9 cellular contexts compared by ENCODE assay signal in the genomic region with DNA sequence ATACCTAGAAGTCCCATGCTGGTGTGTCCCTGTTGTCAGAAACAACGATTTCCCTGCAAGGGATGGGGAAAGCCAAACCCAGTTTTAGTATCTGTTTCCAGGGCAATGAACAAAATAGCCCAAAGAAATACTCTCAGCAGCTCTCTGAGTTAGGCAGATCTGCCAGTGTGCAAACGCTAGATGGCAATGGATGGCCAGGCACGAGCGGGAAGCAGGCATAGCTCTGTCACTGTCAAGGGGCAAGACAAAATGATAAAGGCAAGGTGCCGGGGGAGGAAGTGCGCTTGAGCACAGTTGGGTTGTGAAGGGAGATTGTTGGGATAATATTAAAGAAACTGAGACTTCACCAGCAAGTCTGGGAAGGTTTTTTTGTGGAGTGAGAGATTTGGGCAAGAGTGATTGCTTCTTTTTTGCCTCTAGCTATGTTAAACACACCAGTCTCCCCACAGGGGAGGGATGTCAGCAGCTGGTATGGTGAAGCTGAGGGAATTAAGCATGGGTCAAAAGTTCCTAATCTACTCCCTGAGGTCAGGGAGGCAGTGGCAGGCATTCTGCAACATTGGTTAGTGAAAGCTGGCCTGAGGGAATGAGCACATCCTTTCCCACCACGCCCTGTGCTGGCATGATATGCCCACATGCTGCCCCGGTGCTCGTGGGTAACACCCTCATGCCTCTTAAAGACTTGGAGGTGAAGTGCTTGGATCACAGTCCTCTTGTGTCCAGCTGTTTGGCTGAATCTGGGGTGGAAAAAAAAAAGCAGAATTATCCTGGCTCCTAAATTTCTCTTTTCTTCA.
A peak's percentile ranks its signal among the peaks of the same experiment; 100 is the strongest.
DNase-seq lines count a peak whose midpoint lies in the region; ATAC-seq, FAIRE-seq and TF ChIP-seq lines count a peak whose summit lies in the region.
"Had no signal": no experiment of that assay in that cellular context is flagged by ENCODE, and none has a peak within 500 bp of the region (broad histone marks: within the 10 kb centered on the region; RNA-seq: fewer than 3 reads in every experiment).

No MANE protein-coding gene starts in this region.

- H3K4me2 ChIP-seq in K562 (ENCODE audit: insufficient read depth, low read length) (peak overlapping the region; percentile 67), smooth muscle cell (no peak overlapping the region)

- TF ChIP-seq CTCF in LNCaP clone FGC (IDR thresholded peaks at IDR 0.05; ENCODE audit: control insufficient read depth, extremely low read depth, insufficient read depth): peak; percentile 72
- TF ChIP-seq CTCF in K562 (IDR thresholded peaks at IDR 0.05 in 2 of 3, conservative IDR thresholded peaks at IDR 0.05 in 1 of 3; ENCODE audit: insufficient read depth in 2 of 3, low read depth in 1 of 3, low read length in 3 of 3): peak; percentile 69 to 86 (median 75)
- TF ChIP-seq CTCF in nephron progenitor cell (IDR thresholded peaks at IDR 0.05): no peak
- no peak for TF ChIP-seq CTCF in smooth muscle cell (IDR thresholded peaks at IDR 0.05; ENCODE audit: borderline replicate concordance, insufficient read depth, poor library complexity, severe bottlenecking)
- no peak for TF ChIP-seq CTCF in gastrocnemius medialis (IDR thresholded peaks at IDR 0.05 in 4 of 5, conservative IDR thresholded peaks at IDR 0.05 in 1 of 5)

- peaks cover 29 to 57% of the 10 kb centered on the region in 2 experiments for H3K4me1 ChIP-seq in K562 (replicated peaks in 1 of 2; ENCODE audit: control insufficient read depth in 2 of 2, insufficient read depth in 2 of 2, low read length in 2 of 2)
- no peaks in the 10 kb centered on the region for H3K4me1 ChIP-seq in smooth muscle cell (ENCODE audit: low read depth)
- H3K4me1 ChIP-seq in gastrocnemius medialis: no peaks in the 10 kb centered on the region

- H3K36me3 ChIP-seq in K562 (ENCODE audit: control insufficient read depth, insufficient read depth, low read length) (no peaks in the 10 kb centered on the region), smooth muscle cell (ENCODE audit: low read depth) (no peaks in the 10 kb centered on the region), gastrocnemius medialis (no peaks in the 10 kb centered on the region)

- H3K79me2 ChIP-seq in K562 (ENCODE audit: control insufficient read depth, insufficient read depth, low read length) (no peaks in the 10 kb centered on the region), smooth muscle cell (ENCODE audit: low read depth) (no peaks in the 10 kb centered on the region)

- no peak overlapping the region for H3K4me3 Mint-ChIP-seq in nephron progenitor cell

- no peak for TF ChIP-seq EP300 in K562 (IDR thresholded peaks at IDR 0.05; ENCODE audit: low read length)

- peaks cover 41% of the 10 kb centered on the region for H3K4me1 Mint-ChIP-seq in nephron progenitor cell

- POLR2A ChIA-PET in K562 (lab: Yijun Ruan, JAX): interaction anchor here (0.7 to 3.9 kb wide), 10 partner anchors 9 to 96 kb away, joined by 3 to 26 read pairs (median 8); no protein-coding TSS in a partner anchor

- no peaks in the 10 kb centered on the region for H3F3A ChIP-seq in smooth muscle cell (ENCODE audit: low read depth)

- H4K20me1 ChIP-seq in K562 (replicated peaks; ENCODE audit: control insufficient read depth, insufficient read depth, low read length) (no peaks in the 10 kb centered on the region), smooth muscle cell (ENCODE audit: low read depth) (no peaks in the 10 kb centered on the region)

- no TSS peak for BruUV-seq in K562 (replicated peaks; lab: Mats Ljungman, UMichigan)

- in situ Hi-C loops in K562 (cut with MboI) (no loop called here), gastrocnemius medialis (cut with MboI; ENCODE audit: low sequenced_read_pairs in 4 of 4) (no loop called here)

- H3K9me1 ChIP-seq in K562 (ENCODE audit: control insufficient read depth, insufficient read depth, low read length): peaks cover 3% of the 10 kb centered on the region

- H3K4me3 ChIP-seq in LNCaP clone FGC (ENCODE audit: low read depth, low read length) (no peak overlapping the region), K562 (no peak overlapping the region), smooth muscle cell (no peak overlapping the region), gastrocnemius medialis (no peak overlapping the region)

- H3K27me3 ChIP-seq in K562 (ENCODE audit: control insufficient read depth in 2 of 2, insufficient read depth in 2 of 2, low read length in 2 of 2): no peaks in the 10 kb centered on the region
- H3K27me3 ChIP-seq in smooth muscle cell (ENCODE audit: low read depth): no peaks in the 10 kb centered on the region
- H3K27me3 ChIP-seq in gastrocnemius medialis: no peaks in the 10 kb centered on the region

- H3K36me3 Mint-ChIP-seq in nephron progenitor cell (ENCODE audit: low read depth): no peaks in the 10 kb centered on the region

- CTCF ChIA-PET in K562 (lab: Yijun Ruan, JAX; ENCODE audit: low intra/inter-chr PET ratio): no interaction called here

- no peaks in the 10 kb centered on the region for H3K27me3 Mint-ChIP-seq in nephron progenitor cell (ENCODE audit: low read depth, poor library complexity)

- peak overlapping the region; percentile 72 for H2AFZ ChIP-seq in K562 (ENCODE audit: low read depth, low read length)
- H2AFZ ChIP-seq in smooth muscle cell (ENCODE audit: low read depth): no peak overlapping the region

- TF ChIP-seq POLR2A in K562 (conservative IDR thresholded peaks at IDR 0.05) (no peak), gastrocnemius medialis (IDR thresholded peaks at IDR 0.05) (no peak)

- ATAC-seq in GM21515 (IDR thresholded peaks at IDR 0.05; ENCODE audit: unreplicated experiment): peak; percentile 68
- ATAC-seq in K562: peak; percentile 70
- no peak for ATAC-seq in HG02970 (IDR thresholded peaks at IDR 0.05; ENCODE audit: low FRiP score, unreplicated experiment)
- no peak for ATAC-seq in gastrocnemius medialis

- WGBS in K562 (ENCODE audit: insufficient coverage, low coverage, missing lambda C conversion rate): 27% methylated on average over 9 of the region's 9 CpGs
- WGBS in smooth muscle cell (ENCODE audit: low lambda C conversion rate): 74% methylated on average over 9 of the region's 9 CpGs

- no peak overlapping the region for H3K27ac ChIP-seq in K562 (ENCODE audit: extremely low read depth, low read depth, low read length)
- no peak overlapping the region for H3K27ac ChIP-seq in smooth muscle cell (ENCODE audit: low read depth)
- H3K27ac ChIP-seq in gastrocnemius medialis: no peak overlapping the region

- peak overlapping the region; percentile 37 for H3K27ac Mint-ChIP-seq in nephron progenitor cell

- DNase-seq in Daoy (ENCODE audit: low read depth): peak; percentile 5
- DNase-seq in LNCaP clone FGC (ENCODE audit: low read depth): no peak
- DNase-seq in K562 (ENCODE audit: extremely low read depth in 1 of 4, low spot score in 3 of 4): peak in 2 of 4 experiments; percentile 71 to 83
- DNase-seq in nephron progenitor cell: peak; percentile 26
- no peak for DNase-seq in smooth muscle cell (lab: John Stamatoyannopoulos, UW; ENCODE audit: unreplicated experiment)
- DNase-seq in gastrocnemius medialis: no peak

- TF ChIP-seq RAD21 in K562 (CRISPR knock-in tag; conservative IDR thresholded peaks at IDR 0.05 in 1 of 2, IDR thresholded peaks at IDR 0.05 in 1 of 2): peak; percentile 85 to 87

- H3K9me3 ChIP-seq in K562 (replicated peaks; ENCODE audit: control insufficient read depth, insufficient read depth, low read depth, low read length) (peaks cover 3% of the 10 kb centered on the region; the same call in 1 of the 2 replicates), smooth muscle cell (replicated peaks; ENCODE audit: low read depth) (no peaks in the 10 kb centered on the region), gastrocnemius medialis (no peaks in the 10 kb centered on the region)

- no peaks in the 10 kb centered on the region for H3K9me3 Mint-ChIP-seq in nephron progenitor cell

- H3K9ac ChIP-seq in K562 (ENCODE audit: insufficient read depth in 1 of 2, low read depth in 2 of 2, low read length in 2 of 2) (peak overlapping the region in 1 of 2 experiments; percentile 32; a peak in 1 of 4 replicates), smooth muscle cell (ENCODE audit: low read depth) (no peak overlapping the region)

- intact Hi-C loops in K562 (cut with micrococcal nuclease): loop anchor here (1.0 kb wide), 3 partner anchors 32 to 99 kb away; no protein-coding TSS in a partner anchor
- intact Hi-C loops in gastrocnemius medialis (cut with DNase I; ENCODE audit: low total_unique reads): no loop called here

- peak; percentile 60 for FAIRE-seq in K562 (lab: Jason Lieb, UNC)
- FAIRE-seq: colon had no signal

TF ChIP-seq in K562, 482 proteins besides CTCF, POLR2A, EP300 and RAD21 (continues in another document):
- TF ChIP-seq CREM (IDR thresholded peaks at IDR 0.05; ENCODE audit: low read depth) (0 out of 2 replicates have a peak, but pooled peaks have one; percentile 14), ZKSCAN1 (IDR thresholded peaks at IDR 0.05; ENCODE audit: low read depth, low read length) (peak; percentile 37; the same call in 1 of the 2 replicates), STAT5A (IDR thresholded peaks at IDR 0.05; ENCODE audit: borderline replicate concordance, low read length) (no peak), MIER1 (IDR thresholded peaks at IDR 0.05; ENCODE audit: low read depth) (no peak), TAF7 (tag; IDR thresholded peaks at IDR 0.05) (no peak), ARID1B (IDR thresholded peaks at IDR 0.05) (peak; percentile 33; the same call in 1 of the 2 replicates), XRCC5 (IDR thresholded peaks at IDR 0.05; ENCODE audit: low read depth, low read length) (0 out of 2 replicates have a peak, but pooled peaks have one; percentile 60)
- TF ChIP-seq, protein P1, sequence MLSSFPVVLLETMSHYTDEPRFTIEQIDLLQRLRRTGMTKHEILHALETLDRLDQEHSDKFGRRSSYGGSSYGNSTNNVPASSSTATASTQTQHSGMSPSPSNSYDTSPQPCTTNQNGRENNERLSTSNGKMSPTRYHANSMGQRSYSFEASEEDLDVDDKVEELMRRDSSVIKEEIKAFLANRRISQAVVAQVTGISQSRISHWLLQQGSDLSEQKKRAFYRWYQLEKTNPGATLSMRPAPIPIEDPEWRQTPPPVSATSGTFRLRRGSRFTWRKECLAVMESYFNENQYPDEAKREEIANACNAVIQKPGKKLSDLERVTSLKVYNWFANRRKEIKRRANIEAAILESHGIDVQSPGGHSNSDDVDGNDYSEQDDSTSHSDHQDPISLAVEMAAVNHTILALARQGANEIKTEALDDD (IDR thresholded peaks at IDR 0.05): peak; percentile 43; the same call in 1 of the 2 replicates
- TF ChIP-seq, protein P2, sequence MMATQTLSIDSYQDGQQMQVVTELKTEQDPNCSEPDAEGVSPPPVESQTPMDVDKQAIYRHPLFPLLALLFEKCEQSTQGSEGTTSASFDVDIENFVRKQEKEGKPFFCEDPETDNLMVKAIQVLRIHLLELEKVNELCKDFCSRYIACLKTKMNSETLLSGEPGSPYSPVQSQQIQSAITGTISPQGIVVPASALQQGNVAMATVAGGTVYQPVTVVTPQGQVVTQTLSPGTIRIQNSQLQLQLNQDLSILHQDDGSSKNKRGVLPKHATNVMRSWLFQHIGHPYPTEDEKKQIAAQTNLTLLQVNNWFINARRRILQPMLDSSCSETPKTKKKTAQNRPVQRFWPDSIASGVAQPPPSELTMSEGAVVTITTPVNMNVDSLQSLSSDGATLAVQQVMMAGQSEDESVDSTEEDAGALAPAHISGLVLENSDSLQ (IDR thresholded peaks at IDR 0.05): peak; percentile 84

Comparison
In these comparisons a context has a peak if more than half of its experiments do, and no peak if none do; other contexts are left out.
1. DNase-seq: peak in Daoy (single experiment) and nephron progenitor cell (single experiment); none in LNCaP clone FGC (single experiment), smooth muscle cell (single experiment) and gastrocnemius medialis (0 of 2).
2. ATAC-seq: peak in GM21515 (single experiment) and K562 (single experiment); none in HG02970 (single experiment) and gastrocnemius medialis (0 of 2).
3. CTCF ChIP-seq: peak in LNCaP clone FGC (single experiment) and K562 (3 of 3); none in nephron progenitor cell (single experiment), smooth muscle cell (single experiment) and gastrocnemius medialis (0 of 5).